Comparison of ENCODE assay signal across 17 cellular contexts in the genomic region with DNA sequence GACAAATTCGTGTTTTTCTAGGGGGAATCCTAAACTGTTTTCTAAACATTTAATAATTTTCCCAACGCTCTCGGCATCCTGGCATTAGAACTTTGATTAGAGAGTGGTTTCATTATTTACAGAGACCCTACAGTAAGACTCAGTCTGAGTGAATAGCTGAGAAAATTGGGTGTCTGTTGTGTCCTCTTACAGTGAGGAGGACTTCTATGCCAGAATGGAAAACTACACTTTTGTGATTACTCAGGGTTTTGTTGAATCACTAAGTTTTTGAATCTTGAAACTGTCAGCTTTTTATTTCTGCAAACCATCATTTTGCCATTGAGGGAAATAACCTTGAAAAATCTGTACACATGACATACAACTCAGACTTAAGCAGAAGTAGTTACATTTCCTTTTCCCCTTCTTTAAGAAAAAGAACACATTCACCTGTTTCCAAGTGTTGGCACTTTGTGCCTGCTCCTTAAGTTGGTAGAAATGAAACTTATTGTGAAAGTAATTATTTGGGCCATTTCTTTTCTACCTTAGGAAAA.
DNase-seq lines count a peak whose midpoint lies in the region; ATAC-seq lines count a peak whose summit lies in the region.
"Had no signal": no experiment of that assay in that cellular context is flagged by ENCODE, and none has a peak within 500 bp of the region (broad histone marks: within the 10 kb centered on the region; RNA-seq: fewer than 3 reads in every experiment).

No MANE protein-coding gene starts in this region.

- no peak overlapping the region for H3K4me2 ChIP-seq in mesenchymal stem cell (ENCODE audit: low read length, poor library complexity, severe bottlenecking)
- H3K4me2 ChIP-seq: BLaER1 had no signal

- no peak overlapping the region for H3K4ac ChIP-seq in mesenchymal stem cell (ENCODE audit: low read depth in 1 of 2, low read length in 2 of 2)

- peaks cover 27% of the 10 kb centered on the region for H3K4me1 Mint-ChIP-seq in activated T-cell treated with anti-CD3 and anti-CD28 coated beads, Interleukin-2, amount 50 U/mL, for 24 hours (ENCODE audit: low read depth)
- peaks cover 10% of the 10 kb centered on the region for H3K4me1 Mint-ChIP-seq in stimulated activated naive CD8-positive, alpha-beta T cell treated with anti-CD3 and anti-CD28 coated beads, Interleukin-15, amount 100 ng/mL, for 72 hours
- H3K4me1 Mint-ChIP-seq: H9 had no signal

- H2BK12ac ChIP-seq in mesenchymal stem cell (ENCODE audit: low read length in 2 of 2), result no peak overlapping the region

- no peak overlapping the region for H3K14ac ChIP-seq in mesenchymal stem cell (ENCODE audit: low read length in 2 of 2)

- H3K27me3 ChIP-seq in mesenchymal stem cell (ENCODE audit: control insufficient read depth in 1 of 2, insufficient read depth in 1 of 2, low read length in 2 of 2) (peaks cover 0 to 4% of the 10 kb centered on the region in 2 experiments), MG63 (no peaks in the 10 kb centered on the region)
- H3K27me3 ChIP-seq: BLaER1 had no signal

- H3K27me3 Mint-ChIP-seq in activated T-cell treated with anti-CD3 and anti-CD28 coated beads, Interleukin-2, amount 50 U/mL, for 24 hours, result no peaks in the 10 kb centered on the region
- no peaks in the 10 kb centered on the region for H3K27me3 Mint-ChIP-seq in stimulated activated naive CD8-positive, alpha-beta T cell treated with anti-CD3 and anti-CD28 coated beads, Interleukin-15, amount 100 ng/mL, for 72 hours

- H3K4me3 ChIP-seq in mesenchymal stem cell (ENCODE audit: insufficient read depth in 1 of 2, low read depth in 1 of 2, low read length in 2 of 2) (no peak overlapping the region), MG63 (no peak overlapping the region)
- H3K4me3 ChIP-seq: BLaER1 had no signal

- no peaks in the 10 kb centered on the region for H3K79me1 ChIP-seq in mesenchymal stem cell (replicated peaks; ENCODE audit: low read length, poor library complexity, severe bottlenecking)

- H2AK5ac ChIP-seq in mesenchymal stem cell (ENCODE audit: low read length, severe bottlenecking), result no peak overlapping the region

- no peak overlapping the region for H2BK5ac ChIP-seq in mesenchymal stem cell (ENCODE audit: low read depth, low read length, poor library complexity, severe bottlenecking)

- no peaks in the 10 kb centered on the region for H3K36me3 Mint-ChIP-seq in activated T-cell treated with anti-CD3 and anti-CD28 coated beads, Interleukin-2, amount 50 U/mL, for 24 hours (ENCODE audit: low read depth)
- H3K36me3 Mint-ChIP-seq: CD8-positive, alpha-beta memory T cell had no signal

- no peak overlapping the region for H3K23ac ChIP-seq in mesenchymal stem cell (ENCODE audit: low read length in 2 of 2)

- H3K4me3 Mint-ChIP-seq in activated T-cell treated with anti-CD3 and anti-CD28 coated beads, Interleukin-2, amount 50 U/mL, for 24 hours, result no peak overlapping the region
- no peak overlapping the region for H3K4me3 Mint-ChIP-seq in stimulated activated naive CD8-positive, alpha-beta T cell treated with anti-CD3 and anti-CD28 coated beads, Interleukin-15, amount 100 ng/mL, for 72 hours
- H3K4me3 Mint-ChIP-seq: CD8-positive, alpha-beta memory T cell; H9 had no signal

- H3K27ac Mint-ChIP-seq in activated T-cell treated with anti-CD3 and anti-CD28 coated beads, Interleukin-2, amount 50 U/mL, for 24 hours, result peak overlapping the region; percentile 20
- H3K27ac Mint-ChIP-seq in stimulated activated naive CD8-positive, alpha-beta T cell treated with anti-CD3 and anti-CD28 coated beads, Interleukin-15, amount 100 ng/mL, for 72 hours, result no peak overlapping the region
- H3K27ac Mint-ChIP-seq: CD8-positive, alpha-beta memory T cell; H9 had no signal

- no peaks in the 10 kb centered on the region for H3K36me3 ChIP-seq in mesenchymal stem cell (ENCODE audit: control insufficient read depth in 1 of 2, insufficient read depth in 2 of 2, low read depth in 1 of 2, low read length in 2 of 2)
- no peaks in the 10 kb centered on the region for H3K36me3 ChIP-seq in MG63
- H3K36me3 ChIP-seq: BLaER1 had no signal

- no peak overlapping the region for H2BK15ac ChIP-seq in mesenchymal stem cell (ENCODE audit: low read depth, poor library complexity, severe bottlenecking)

- no peak overlapping the region for H2BK120ac ChIP-seq in mesenchymal stem cell (ENCODE audit: low read depth, low read length)

- H4K91ac ChIP-seq in mesenchymal stem cell (ENCODE audit: low read length), result no peak overlapping the region

- peak; percentile 57 for ATAC-seq in stimulated activated naive CD8-positive, alpha-beta T cell treated with anti-CD3 and anti-CD28 coated beads, Interleukin-15, Interleukin-2, amounts not matched to agents 100 U/mL and 50 U/mL, for 24 hours
- ATAC-seq in stimulated activated naive CD8-positive, alpha-beta T cell treated with anti-CD3 and anti-CD28 coated beads, Interleukin-15, amount 100 ng/mL, for 72 hours, result no peak
- ATAC-seq in HG03565 (IDR thresholded peaks at IDR 0.05; ENCODE audit: unreplicated experiment), result no peak

- WGBS in mesenchymal stem cell, result 93% methylated on average over 3 of the region's 3 CpGs

- no peak for DNase-seq in activated T-cell treated with anti-CD3 and anti-CD28 coated beads, Interleukin-2, amount 50 U/mL, for 24 hours
- no peak for DNase-seq in activated T-cell treated with anti-CD3 and anti-CD28 coated beads for 4 hours
- DNase-seq in stimulated activated naive CD8-positive, alpha-beta T cell treated with anti-CD3 and anti-CD28 coated beads, Interleukin-15, Interleukin-2, amounts not matched to agents 100 U/mL and 50 U/mL, for 24 hours, result no peak
- DNase-seq in stimulated activated naive CD8-positive, alpha-beta T cell treated with anti-CD3 and anti-CD28 coated beads, Interleukin-15, amount 100 ng/mL, for 72 hours, result no peak
- DNase-seq in mesenchymal stem cell, result no peak
- DNase-seq in hippocampal formation (lab: John Stamatoyannopoulos, UW), result no peak
- no peak for DNase-seq in MG63
- DNase-seq: 8988T; AML-193; Caco-2; CD8-positive, alpha-beta memory T cell; DND-41; GDM1; GOT3; H9 had no signal

- no peaks in the 10 kb centered on the region for H3K4me1 ChIP-seq in mesenchymal stem cell (ENCODE audit: control insufficient read depth, insufficient read depth, low read depth, low read length)
- H3K4me1 ChIP-seq: BLaER1 had no signal

- H4K8ac ChIP-seq in mesenchymal stem cell (ENCODE audit: low read length), result no peak overlapping the region

- H2AFZ ChIP-seq in mesenchymal stem cell (ENCODE audit: low read depth, low read length), result no peak overlapping the region

- no peak overlapping the region for H3K18ac ChIP-seq in mesenchymal stem cell (ENCODE audit: low read depth in 1 of 2, low read length in 2 of 2)

- no peak overlapping the region for H3K27ac ChIP-seq in mesenchymal stem cell (ENCODE audit: low read length, poor library complexity, severe bottlenecking)
- H3K27ac ChIP-seq: BLaER1 had no signal

- H3K9me3 ChIP-seq in mesenchymal stem cell (ENCODE audit: control insufficient read depth, low read length) (no peaks in the 10 kb centered on the region), MG63 (no peaks in the 10 kb centered on the region)
- H3K9me3 ChIP-seq: BLaER1, Caco-2 had no signal

- no peaks in the 10 kb centered on the region for H3K9me3 Mint-ChIP-seq in activated T-cell treated with anti-CD3 and anti-CD28 coated beads, Interleukin-2, amount 50 U/mL, for 24 hours
- H3K9me3 Mint-ChIP-seq in stimulated activated naive CD8-positive, alpha-beta T cell treated with anti-CD3 and anti-CD28 coated beads, Interleukin-15, amount 100 ng/mL, for 72 hours, result peaks cover 0 to 7% of the 10 kb centered on the region in 2 donors
- H3K9me3 Mint-ChIP-seq: CD8-positive, alpha-beta memory T cell; H9 had no signal

- peak overlapping the region; percentile 16 for H3K9ac ChIP-seq in mesenchymal stem cell (ENCODE audit: low read length)
- H3K9ac ChIP-seq: BLaER1 had no signal
